ENCODE assay signal across 8 cellular contexts in genomic region chr16:3364774-3365427, GRCh38. TPM values are rescaled to one million over a fixed set of nuclear protein-coding genes. Genes with fewer than 3 reads are reported as not detected.
DNase-seq lines count a peak whose midpoint lies in the region; ATAC-seq and TF ChIP-seq lines count a peak whose summit lies in the region.

No MANE protein-coding gene starts in this region.

- CTCF ChIA-PET in CD4-positive, alpha-beta T cell (lab: Charles Lee): interaction anchor here (1.3 kb wide), 1 partner anchor 36 kb away, joined by 5 read pairs; the partner anchor contains the start of genes ZNF174 and ZSCAN32

- peak overlapping the region; percentile 38 for H3K27ac ChIP-seq in CD4-positive, alpha-beta T cell (ENCODE audit: low read depth, low read length)
- H3K27ac ChIP-seq in GM23248 (peak overlapping the region; percentile 87), muscle layer of duodenum (ENCODE audit: low read length) (peak overlapping the region; percentile 79)

- H4K20me1 ChIP-seq in GM23248 (ENCODE audit: insufficient read depth): no peaks in the 10 kb centered on the region

- no peaks in the 10 kb centered on the region for H3K9me2 ChIP-seq in GM23248 (ENCODE audit: insufficient read depth)

- H3K4me3 ChIP-seq in GM23248 (peak overlapping the region; percentile 78), muscle layer of duodenum (ENCODE audit: low read depth in 1 of 2, low read length in 2 of 2) (peak overlapping the region; percentile 63 to 76)

- H3K4me1 ChIP-seq in GM23248 (ENCODE audit: insufficient read depth) (no peaks in the 10 kb centered on the region), muscle layer of duodenum (ENCODE audit: control insufficient read depth in 1 of 2, insufficient read depth in 2 of 2, low read length in 2 of 2) (no peaks in the 10 kb centered on the region)

- peaks cover 6% of the 10 kb centered on the region for H3K4me1 Mint-ChIP-seq in CD4-positive, alpha-beta T cell (ENCODE audit: low read depth)
- H3K4me1 Mint-ChIP-seq in stimulated activated effector memory CD8-positive, alpha-beta T cell treated with anti-CD3 and anti-CD28 coated beads, Interleukin-12 subunit alpha, Interleukin-12 subunit beta, amount 100 ng/mL, for 72 hours: peaks cover 7% of the 10 kb centered on the region

- peak overlapping the region; percentile 92 for H3K4me3 Mint-ChIP-seq in CD4-positive, alpha-beta T cell
- H3K4me3 Mint-ChIP-seq in stimulated activated effector memory CD8-positive, alpha-beta T cell treated with anti-CD3 and anti-CD28 coated beads, Interleukin-12 subunit alpha, Interleukin-12 subunit beta, amount 100 ng/mL, for 72 hours: peak overlapping the region; percentile 68

- in situ Hi-C loops in GM23248 (cut with MboI): no loop called here

- H3F3A ChIP-seq in GM23248 (ENCODE audit: insufficient read depth): 0 out of 2 replicates have a peak, but pooled peaks cover 3% of the 10 kb centered on the region

- POLR2A ChIA-PET in CD4-positive, alpha-beta T cell (lab: Charles Lee): interaction anchor here (0.6 to 2.0 kb wide), 11 partner anchors 12 to 352 kb away, joined by 3 to 41 read pairs (median 4); partner anchors contain the start of genes NAA60, TIGD7, TRAP1 and ZNF174

- H3K4me2 ChIP-seq in GM23248 (ENCODE audit: unreplicated experiment): peak overlapping the region; percentile 15

- peaks cover 16% of the 10 kb centered on the region for H3K9me3 ChIP-seq in CD4-positive, alpha-beta T cell (ENCODE audit: control insufficient read depth, low read length)
- H3K9me3 ChIP-seq in GM23248 (ENCODE audit: low read depth): no peaks in the 10 kb centered on the region
- peaks cover 9 to 19% of the 10 kb centered on the region in 2 donors for H3K9me3 ChIP-seq in muscle layer of duodenum (ENCODE audit: control insufficient read depth in 1 of 2, low read length in 2 of 2)

- H3K9me3 Mint-ChIP-seq in CD4-positive, alpha-beta T cell: peaks cover 20% of the 10 kb centered on the region
- no peaks in the 10 kb centered on the region for H3K9me3 Mint-ChIP-seq in stimulated activated effector memory CD8-positive, alpha-beta T cell treated with anti-CD3 and anti-CD28 coated beads, Interleukin-12 subunit alpha, Interleukin-12 subunit beta, amount 100 ng/mL, for 72 hours

- intact Hi-C loops in CD4-positive, alpha-beta T cell (cut with DNase I, micrococcal nuclease): loop anchor here (1.0 to 5.0 kb wide), 3 partner anchors 36 to 63 kb away; partner anchors contain the start of genes ZNF174 (in 2 of the 2) and ZSCAN32 (in 2 of the 2)

- peak overlapping the region; percentile 86 for H3K9ac ChIP-seq in GM23248

- ATAC-seq in CD4-positive, alpha-beta T cell (ENCODE audit: poor library complexity): peak; percentile 94
- ATAC-seq in stimulated activated effector memory CD8-positive, alpha-beta T cell treated with anti-CD3 and anti-CD28 coated beads, Interleukin-12 subunit alpha, Interleukin-12 subunit beta, amount 100 ng/mL, for 72 hours: peak; percentile 95

- peaks cover 11% of the 10 kb centered on the region for H3K27me3 ChIP-seq in CD4-positive, alpha-beta T cell (ENCODE audit: control insufficient read depth, insufficient read depth, low read length)
- H3K27me3 ChIP-seq in GM23248 (replicated peaks; ENCODE audit: insufficient read depth) (0 out of 2 replicates have a peak, but pooled peaks cover 4% of the 10 kb centered on the region), muscle layer of duodenum (ENCODE audit: low read depth, low read length) (no peaks in the 10 kb centered on the region)

- peak overlapping the region; percentile 89 for H3K27ac Mint-ChIP-seq in CD4-positive, alpha-beta T cell
- peak overlapping the region; percentile 75 for H3K27ac Mint-ChIP-seq in stimulated activated effector memory CD8-positive, alpha-beta T cell treated with anti-CD3 and anti-CD28 coated beads, Interleukin-12 subunit alpha, Interleukin-12 subunit beta, amount 100 ng/mL, for 72 hours

- peaks cover 30% of the 10 kb centered on the region for H3K27me3 Mint-ChIP-seq in CD4-positive, alpha-beta T cell

- no peak for TF ChIP-seq CTCF in CD4-positive, alpha-beta T cell (IDR thresholded peaks at IDR 0.05)

- H2AFZ ChIP-seq in GM23248: peak overlapping the region; percentile 94

- H3K36me3 ChIP-seq in GM23248 (ENCODE audit: low read depth) (no peaks in the 10 kb centered on the region), muscle layer of duodenum (ENCODE audit: control insufficient read depth in 1 of 2, insufficient read depth in 2 of 2, low read length in 2 of 2) (no peaks in the 10 kb centered on the region)

- H3K36me3 Mint-ChIP-seq in CD4-positive, alpha-beta T cell (ENCODE audit: low read depth): peaks cover 26% of the 10 kb centered on the region
- H3K36me3 Mint-ChIP-seq in stimulated activated effector memory CD8-positive, alpha-beta T cell treated with anti-CD3 and anti-CD28 coated beads, Interleukin-12 subunit alpha, Interleukin-12 subunit beta, amount 100 ng/mL, for 72 hours: peaks cover 8% of the 10 kb centered on the region

- WGBS in GM23248 (ENCODE audit: low coverage in 1 of 2, low lambda C conversion rate in 2 of 2, missing lambda C conversion rate in 2 of 2), 2 experiments: 19 to 20% methylated on average over 36 to 42 of the region's 42 CpGs

- peak; percentile 70 to 88 (median 78) for DNase-seq in CD4-positive, alpha-beta T cell
- DNase-seq in GM23248 (peak; percentile 95), NCI-H510A (lab: John Stamatoyannopoulos, UW) (peak; percentile 91), epidermal melanocyte (ENCODE audit: insufficient read length, low spot score) (peak; percentile 85), SW480 (ENCODE audit: low spot score) (no peak)
- DNase-seq in activated CD8-positive, alpha-beta memory T cell treated with anti-CD3 and anti-CD28 coated beads, Interleukin-2, amount 50 U/mL, for 4 hours: peak; percentile 82
- DNase-seq in stimulated activated effector memory CD8-positive, alpha-beta T cell treated with anti-CD3 and anti-CD28 coated beads, Interleukin-12 subunit alpha, Interleukin-12 subunit beta, amount 100 ng/mL, for 72 hours (ENCODE audit: low spot score in 2 of 2): peak; percentile 34 to 89

- 0 out of 2 replicates have a peak, but pooled peaks cover 4% of the 10 kb centered on the region for H3K79me2 ChIP-seq in GM23248 (ENCODE audit: insufficient read depth)

RNA-seq across cellular contexts. Expression of gene OR2C1, which starts 9.2 kb away (rescaled TPM):
- total RNA-seq in CD4-positive, alpha-beta T cell: not detected
- 0.51 TPM in 1 of 2 replicates, not detected in the other for total RNA-seq in GM23248 (2014; rRNA removed; shearing (Covaris generic))
- polyA plus RNA-seq in GM23248 (2016; fragmentation: Nextera tagmentation; extraction: Ambion mirVana): 0.27 TPM in 1 of 2 replicates, not detected in the other

RNA-seq across cellular contexts. Expression of gene ZSCAN32, which starts 35.9 kb away (rescaled TPM):
- 1 to 10 TPM; 4.8 to 5.4 TPM for total RNA-seq in CD4-positive, alpha-beta T cell
- 7.5 and 10.7 TPM in 2 replicates for total RNA-seq in GM23248 (2014; rRNA removed; shearing (Covaris generic))
- polyA plus RNA-seq in GM23248 (2016; fragmentation: Nextera tagmentation; extraction: Ambion mirVana): 8.0 and 8.1 TPM in 2 replicates

RNA-seq across cellular contexts. Expression of gene ZNF174, which starts 36.1 kb away (rescaled TPM):
- total RNA-seq in CD4-positive, alpha-beta T cell: 1 to 10 TPM; 5.6 to 5.7 TPM
- 7.1 and 10.4 TPM in 2 replicates for total RNA-seq in GM23248 (2014; rRNA removed; shearing (Covaris generic))
- polyA plus RNA-seq in GM23248 (2016; fragmentation: Nextera tagmentation; extraction: Ambion mirVana): 8.2 and 9.1 TPM in 2 replicates

RNA-seq across cellular contexts. Expression of gene ZNF75A, which starts 59.6 kb away (rescaled TPM):
- 10 to 100 TPM; 41.7 to 42.2 TPM for total RNA-seq in CD4-positive, alpha-beta T cell
- total RNA-seq in GM23248 (2014; rRNA removed; shearing (Covaris generic)): 17.2 and 29.1 TPM in 2 replicates
- polyA plus RNA-seq in GM23248 (2016; fragmentation: Nextera tagmentation; extraction: Ambion mirVana): 14.6 and 16.7 TPM in 2 replicates

RNA-seq across cellular contexts. Expression of gene TIGD7, which starts 59.7 kb away (rescaled TPM):
- total RNA-seq in CD4-positive, alpha-beta T cell: 1 to 10 TPM; 1.5 to 1.7 TPM
- 4.9 and 14.9 TPM in 2 replicates for total RNA-seq in GM23248 (2014; rRNA removed; shearing (Covaris generic))
- 3.9 and 5.3 TPM in 2 replicates for polyA plus RNA-seq in GM23248 (2016; fragmentation: Nextera tagmentation; extraction: Ambion mirVana)
